In genomic region chr19:48110350-48110966, GRCh38 we compare ENCODE assay signal across 8 cellular contexts. TPM values are rescaled to one million over a fixed set of nuclear protein-coding genes. Genes with fewer than 3 reads are reported as not detected.
DNase-seq lines count a peak whose midpoint lies in the region; ATAC-seq and TF ChIP-seq lines count a peak whose summit lies in the region.

Gene PLA2G4C, minus strand, starts transcription at chr19:48110817. Its CDS starts 4,288 bp downstream, at chr19:48106529.

- POLR2A ChIA-PET in OCI-LY7 (lab: Charles Lee): interaction anchor here (0.6 to 1.2 kb wide), 4 partner anchors 10 to 149 kb away, joined by 3 to 8 read pairs (median 4); no protein-coding TSS in a partner anchor

- peaks cover 11% of the 10 kb centered on the region for H3K36me3 ChIP-seq in OCI-LY7 (ENCODE audit: insufficient read depth, low read length)

- no peaks in the 10 kb centered on the region for H3K9me2 ChIP-seq in OCI-LY7 (ENCODE audit: insufficient read depth, low read length)

- no peaks in the 10 kb centered on the region for H3K79me2 ChIP-seq in OCI-LY7 (ENCODE audit: insufficient read depth, low read depth, low read length)

- peak; percentile 96 for DNase-seq in 8988T
- DNase-seq in HuH-7.5 (ENCODE audit: low spot score): peak; percentile 100
- DNase-seq in OCI-LY7 (ENCODE audit: low spot score): peak; percentile 88
- DNase-seq in activated T-cell treated with anti-CD3 and anti-CD28 coated beads for 48 hours (ENCODE audit: low read depth): peak; percentile 80
- DNase-seq in epithelial cell of prostate (ENCODE audit: low read depth, low spot score): peak; percentile 33
- peak; percentile 55 to 73 for DNase-seq in stimulated activated CD8-positive, alpha-beta memory T cell treated with anti-CD3 and anti-CD28 coated beads, Interleukin-2, amount 100 ng/mL, for 1 hour (ENCODE audit: low read depth in 2 of 2)

- H2AFZ ChIP-seq in OCI-LY7 (ENCODE audit: low read length): peak within 1 kb of the TSS; percentile 91

- intact Hi-C loops in OCI-LY7 (cut with micrococcal nuclease; ENCODE audit: unreplicated experiment): no loop called here

- no peak for TF ChIP-seq CTCF in OCI-LY7 (conservative IDR thresholded peaks at IDR 0.05; ENCODE audit: low read length)

- H3K4me1 ChIP-seq in OCI-LY7 (ENCODE audit: insufficient read depth, low read length, poor library complexity, severe bottlenecking) (peaks cover 20% of the 10 kb centered on the region), mononuclear cell (ENCODE audit: insufficient read depth, low read length) (peaks cover 9% of the 10 kb centered on the region)

- no peaks in the 10 kb centered on the region for H3K27me3 ChIP-seq in mononuclear cell (ENCODE audit: insufficient read depth, low read length)

- H3K27ac ChIP-seq in OCI-LY7 (ENCODE audit: low read depth, low read length, poor library complexity, severe bottlenecking): peak within 1 kb of the TSS; percentile 46
- peak within 1 kb of the TSS; percentile 82 for H3K27ac ChIP-seq in epithelial cell of prostate

- H3K9me3 ChIP-seq in OCI-LY7 (ENCODE audit: low read length) (no peaks in the 10 kb centered on the region), mononuclear cell (ENCODE audit: low read depth, low read length) (no peaks in the 10 kb centered on the region)

- peak within 1 kb of the TSS; percentile 67 for H3K4me3 ChIP-seq in OCI-LY7 (ENCODE audit: low read depth, low read length, poor library complexity, severe bottlenecking)
- H3K4me3 ChIP-seq in mononuclear cell (ENCODE audit: low read length): peak within 1 kb of the TSS; percentile 69

- BruUV-seq in OCI-LY7 (replicated peaks; lab: Mats Ljungman, UMichigan): no TSS peak

- CTCF ChIA-PET in OCI-LY7 (lab: Charles Lee; ENCODE audit: unreplicated experiment): no interaction called here

- ATAC-seq in GM18907 (IDR thresholded peaks at IDR 0.05; ENCODE audit: unreplicated experiment): peak; percentile 65

- H3K4me2 ChIP-seq in OCI-LY7 (ENCODE audit: low read length): peak within 1 kb of the TSS; percentile 91

- H4K20me1 ChIP-seq in OCI-LY7 (ENCODE audit: insufficient read depth, low read length): no peaks in the 10 kb centered on the region

RNA-seq across cellular contexts. Expression of gene PLA2G4C, which starts in this region (rescaled TPM):
- 0.98 and 2.0 TPM in 2 replicates for total RNA-seq in OCI-LY7 (2014; rRNA removed; shearing (Covaris generic))
- total RNA-seq in OCI-LY7 (2022): 1.1 and 1.4 TPM in 2 replicates
- total RNA-seq in mononuclear cell: 4.2 TPM

Comparison
In these comparisons a context has a peak if more than half of its experiments do, and no peak if none do; other contexts are left out.
1. Peak in every context shown above with its lines: DNase-seq, ATAC-seq, H3K4me3 ChIP-seq and H3K27ac ChIP-seq.
2. DNase-seq: peak in every context shown above with its lines; median percentile 100 in HuH-7.5; 96 in 8988T; 88 in OCI-LY7; 80 in activated T-cell treated with anti-CD3 and anti-CD28 coated beads for 48 hours; 64 in stimulated activated CD8-positive, alpha-beta memory T cell treated with anti-CD3 and anti-CD28 coated beads, Interleukin-2, amount 100 ng/mL, for 1 hour; 33 in epithelial cell of prostate.